In genomic region chr15:19987389-19988048, GRCh38 we compare ENCODE assay signal across 12 cellular contexts.
DNase-seq lines count a peak whose midpoint lies in the region; ATAC-seq, FAIRE-seq and TF ChIP-seq lines count a peak whose summit lies in the region.
"Had no signal": no experiment of that assay in that cellular context is flagged by ENCODE, and none has a peak within 500 bp of the region (broad histone marks: within the 10 kb centered on the region; RNA-seq: fewer than 3 reads in every experiment).

No MANE protein-coding gene starts in this region.

- no peak overlapping the region for H3K27ac ChIP-seq in GM23338 (ENCODE audit: low read depth)
- no peak overlapping the region for H3K27ac ChIP-seq in sigmoid colon
- H3K27ac ChIP-seq: ascending aorta had no signal

- H3K36me3 Mint-ChIP-seq in GM23338 (ENCODE audit: low read depth): peaks cover 45% of the 10 kb centered on the region
- H3K36me3 Mint-ChIP-seq: type B pancreatic cell had no signal

- no peak overlapping the region for H2AFZ ChIP-seq in GM23338

- TF ChIP-seq POLR2A in sigmoid colon (IDR thresholded peaks at IDR 0.05): no peak

- H3F3A ChIP-seq in GM23338 (replicated peaks; ENCODE audit: low read depth): no peaks in the 10 kb centered on the region

- no peak overlapping the region for H3K4me2 ChIP-seq in GM23338

- H3K4me3 ChIP-seq in GM23338: no peak overlapping the region
- H3K4me3 ChIP-seq in cardiac fibroblast (replicated peaks in 1 of 2; ENCODE audit: low read depth in 2 of 2, low read length in 2 of 2): no peak overlapping the region
- H3K4me3 ChIP-seq in sigmoid colon: no peak overlapping the region
- H3K4me3 ChIP-seq: ascending aorta had no signal

- H3K36me3 ChIP-seq in GM23338 (ENCODE audit: insufficient read depth): no peaks in the 10 kb centered on the region; the same call in 1 of the 2 replicates
- no peaks in the 10 kb centered on the region for H3K36me3 ChIP-seq in sigmoid colon
- H3K36me3 ChIP-seq: ascending aorta had no signal

- H3K4me3 Mint-ChIP-seq in GM23338: no peak overlapping the region
- H3K4me3 Mint-ChIP-seq: type B pancreatic cell had no signal

- peak; percentile 10 for DNase-seq in NCI-H146 (lab: John Stamatoyannopoulos, UW)
- no peak for DNase-seq in NCI-H146 treated with DMSO at 0.1 percent for 48 hours (lab: John Stamatoyannopoulos, UW; ENCODE audit: unreplicated experiment)
- DNase-seq in GM23338 (ENCODE audit: low spot score): peak; percentile 16
- peak; percentile 59 for DNase-seq in NCI-H748 (lab: John Stamatoyannopoulos, UW; ENCODE audit: unreplicated experiment)
- DNase-seq in cardiac fibroblast (ENCODE audit: low read depth in 2 of 2): no peak
- DNase-seq in frontal cortex (ENCODE audit: low spot score in 2 of 2): no peak
- no peak for DNase-seq in NCI-H2227 treated with DMSO at 0.1 percent for 48 hours (lab: John Stamatoyannopoulos, UW)
- DNase-seq in sigmoid colon: no peak
- DNase-seq: kidney glomerular epithelial cell, NCI-H187 treated with DMSO at 0.1 percent for 48 hours had no signal

- no peaks in the 10 kb centered on the region for H4K20me1 ChIP-seq in GM23338 (replicated peaks; ENCODE audit: insufficient read depth)

- TF ChIP-seq CTCF in GM23338 (conservative IDR thresholded peaks at IDR 0.05; ENCODE audit: low read depth in 2 of 2) (peak in 1 of 2 experiments; percentile 28; a peak in 1 of 4 replicates), cardiac fibroblast (IDR thresholded peaks at IDR 0.05; ENCODE audit: low read depth, low read length) (peak; percentile 15), sigmoid colon (IDR thresholded peaks at IDR 0.05) (no peak)

- peaks cover 0 to 6% (median 0%) of the 10 kb centered on the region in 4 donors for H3K9me3 ChIP-seq in sigmoid colon
- H3K9me3 ChIP-seq: ascending aorta had no signal

- no peak overlapping the region for H3K27ac Mint-ChIP-seq in GM23338
- H3K27ac Mint-ChIP-seq: type B pancreatic cell had no signal

- intact Hi-C loops in sigmoid colon (cut with DNase I): no loop called here

- peaks cover 90% of the 10 kb centered on the region for H3K9me3 Mint-ChIP-seq in GM23338

- no peak for TF ChIP-seq EP300 in sigmoid colon (IDR thresholded peaks at IDR 0.05)

- peaks cover 4% of the 10 kb centered on the region for H3K27me3 Mint-ChIP-seq in GM23338 (ENCODE audit: insufficient read depth, low read depth, poor library complexity)
- H3K27me3 Mint-ChIP-seq: type B pancreatic cell had no signal

- H3K27me3 ChIP-seq in GM23338 (ENCODE audit: insufficient read depth) (no peaks in the 10 kb centered on the region), sigmoid colon (peaks cover 0 to 4% (median 0%) of the 10 kb centered on the region in 3 donors)
- H3K27me3 ChIP-seq: ascending aorta had no signal

- no peaks in the 10 kb centered on the region for H3K4me1 Mint-ChIP-seq in GM23338

- no peak for FAIRE-seq in frontal cortex (lab: Jason Lieb, UNC)

- H3K4me1 ChIP-seq in GM23338 (ENCODE audit: insufficient read depth) (no peaks in the 10 kb centered on the region), sigmoid colon (no peaks in the 10 kb centered on the region)
- H3K4me1 ChIP-seq: ascending aorta had no signal

- no peak for ATAC-seq in GM23338

- H3K79me2 ChIP-seq in GM23338 (replicated peaks; ENCODE audit: insufficient read depth): no peaks in the 10 kb centered on the region

- no peaks in the 10 kb centered on the region for H3K9me2 ChIP-seq in GM23338 (ENCODE audit: insufficient read depth)

- 34 to 44% methylated on average over 13 of the region's 13 CpGs for WGBS in sigmoid colon, 2 donors

TF ChIP-seq in GM23338, 12 proteins besides CTCF, POLR2A, EP300 and RAD21 (continues in another document):
- TF ChIP-seq ETS1 (IDR thresholded peaks at IDR 0.05) (no peak), NANOG (IDR thresholded peaks at IDR 0.05; ENCODE audit: borderline replicate concordance) (no peak), STAT1 (IDR thresholded peaks at IDR 0.05; ENCODE audit: unreplicated experiment) (no peak), ZNF462 (CRISPR knock-in tag; IDR thresholded peaks at IDR 0.05) (no peak), ZNF114 (CRISPR knock-in tag; IDR thresholded peaks at IDR 0.05) (no peak), ZNF331 (CRISPR knock-in tag; IDR thresholded peaks at IDR 0.05; ENCODE audit: low read depth) (no peak), CREB1 (CRISPR knock-in tag; IDR thresholded peaks at IDR 0.05; ENCODE audit: low read depth) (no peak)

Comparison
In these comparisons a context has a peak if more than half of its experiments do, and no peak if none do; other contexts are left out.
1. DNase-seq: peak in NCI-H146 (single experiment), GM23338 (single experiment) and NCI-H748 (single experiment); none in NCI-H146 treated with DMSO at 0.1 percent for 48 hours (single experiment), cardiac fibroblast (0 of 2), frontal cortex (0 of 2), NCI-H2227 treated with DMSO at 0.1 percent for 48 hours (single experiment) and sigmoid colon (single experiment).